In the genomic region with DNA sequence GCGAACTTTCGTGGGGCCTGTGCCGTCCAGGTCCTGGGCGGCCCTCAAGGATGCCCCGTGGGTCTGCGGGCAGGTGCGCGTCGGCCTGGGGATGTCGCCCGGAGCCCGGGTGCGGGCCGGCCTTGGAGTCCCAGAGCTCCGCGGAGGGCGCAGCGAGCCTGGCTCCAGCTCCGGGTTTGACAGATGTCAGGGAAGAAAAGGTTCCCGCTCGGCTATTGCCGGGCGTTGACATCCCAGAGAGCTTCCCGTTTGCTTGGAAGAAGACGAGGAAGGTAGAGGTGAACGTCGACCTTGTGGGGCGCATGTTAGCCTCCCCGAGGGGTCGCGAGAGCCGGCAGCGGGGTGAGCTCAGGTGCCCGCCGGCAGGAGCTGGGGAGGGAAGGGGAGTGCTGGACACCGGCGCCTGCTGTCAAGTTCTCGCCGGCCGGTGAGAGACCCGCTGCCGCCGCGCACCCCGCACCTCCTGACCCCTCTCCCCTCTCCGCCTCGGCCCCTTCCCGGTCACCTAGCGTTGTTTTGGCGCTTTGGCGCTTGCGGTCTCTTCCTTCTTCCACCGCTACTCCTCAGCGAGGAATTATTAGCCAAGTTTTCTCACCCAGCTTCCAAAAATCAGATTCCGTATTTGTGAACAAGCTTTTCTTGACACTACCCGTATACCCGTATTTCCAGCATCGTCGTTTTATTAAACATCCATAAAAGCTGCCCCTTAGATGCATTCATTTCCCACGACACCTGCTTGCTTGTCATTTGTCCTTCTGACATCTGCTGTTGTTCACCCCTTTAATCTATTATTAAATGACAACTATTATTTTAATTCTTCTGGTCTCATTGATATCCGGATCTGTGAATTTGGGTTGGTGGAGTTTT, we compare ENCODE assay signal across 8 cellular contexts. TPM values are rescaled to one million over a fixed set of nuclear protein-coding genes. Genes with fewer than 3 reads are reported as not detected.
DNase-seq lines count a peak whose midpoint lies in the region; ATAC-seq, FAIRE-seq and TF ChIP-seq lines count a peak whose summit lies in the region.

No MANE protein-coding gene starts in this region.

- peaks cover 59% of the 10 kb centered on the region for H3K4me1 Mint-ChIP-seq in activated CD4-positive, alpha-beta T cell treated with anti-CD3 and anti-CD28 coated beads for 36 hours
- H3K4me1 Mint-ChIP-seq in neural crest cell, result peaks cover 15% of the 10 kb centered on the region

- H4K20me1 ChIP-seq in OCI-LY7 (ENCODE audit: insufficient read depth, low read length) (no peaks in the 10 kb centered on the region), endothelial cell of umbilical vein (replicated peaks; ENCODE audit: control insufficient read depth, extremely low read depth, insufficient read depth, low read length) (peaks cover 3% of the 10 kb centered on the region)

- H3K9me3 ChIP-seq in OCI-LY7 (ENCODE audit: low read length) (no peaks in the 10 kb centered on the region), endothelial cell of umbilical vein (replicated peaks; ENCODE audit: control insufficient read depth, insufficient read depth, low read length) (no peaks in the 10 kb centered on the region)

- no TSS peak for BruUV-seq in OCI-LY7 (replicated peaks; lab: Mats Ljungman, UMichigan)
- BruUV-seq in endothelial cell of umbilical vein (replicated peaks; lab: Mats Ljungman, UMichigan), result no TSS peak

- H3K27ac ChIP-seq in OCI-LY7 (ENCODE audit: low read depth, low read length, poor library complexity, severe bottlenecking) (no peak overlapping the region), endothelial cell of umbilical vein (ENCODE audit: insufficient read depth, low read depth, low read length) (no peak overlapping the region)

- TF ChIP-seq POLR2A in endothelial cell of umbilical vein (IDR thresholded peaks at IDR 0.05; ENCODE audit: low read depth, low read length), result no peak

- H3K4me1 ChIP-seq in OCI-LY7 (ENCODE audit: insufficient read depth, low read length, poor library complexity, severe bottlenecking) (no peaks in the 10 kb centered on the region), endothelial cell of umbilical vein (ENCODE audit: control insufficient read depth, extremely low read depth, insufficient read depth, low read length) (peaks cover 13% of the 10 kb centered on the region)

- peaks cover 6% of the 10 kb centered on the region for H3K27me3 Mint-ChIP-seq in activated CD4-positive, alpha-beta T cell treated with anti-CD3 and anti-CD28 coated beads for 36 hours
- H3K27me3 Mint-ChIP-seq in neural crest cell (ENCODE audit: low read depth), result peaks cover 86% of the 10 kb centered on the region

- H3K9me1 ChIP-seq in endothelial cell of umbilical vein (replicated peaks; ENCODE audit: control insufficient read depth, extremely low read depth, insufficient read depth, low read length), result no peaks in the 10 kb centered on the region

- no peaks in the 10 kb centered on the region for H3K36me3 ChIP-seq in OCI-LY7 (ENCODE audit: insufficient read depth, low read length)
- no peaks in the 10 kb centered on the region for H3K36me3 ChIP-seq in endothelial cell of umbilical vein (ENCODE audit: control insufficient read depth in 2 of 2, extremely low read depth in 1 of 2, insufficient read depth in 2 of 2, low read length in 2 of 2)

- POLR2A ChIA-PET in activated CD4-positive, alpha-beta T cell treated with anti-CD3 and anti-CD28 coated beads for 36 hours (lab: Charles Lee), result interaction anchor here (1.1 to 2.0 kb wide), 2 partner anchors 8 to 57 kb away, joined by 4 to 9 read pairs; no protein-coding TSS in a partner anchor
- POLR2A ChIA-PET in OCI-LY7 (lab: Charles Lee), result interaction anchor here (1.0 kb wide), 1 partner anchor 62 kb away, joined by 4 read pairs; no protein-coding TSS in a partner anchor
- POLR2A ChIA-PET in endothelial cell of umbilical vein (lab: Charles Lee), result no interaction called here

- peaks cover 3% of the 10 kb centered on the region for H3K36me3 Mint-ChIP-seq in activated CD4-positive, alpha-beta T cell treated with anti-CD3 and anti-CD28 coated beads for 36 hours (ENCODE audit: low read depth)
- peaks cover 2% of the 10 kb centered on the region for H3K36me3 Mint-ChIP-seq in neural crest cell (ENCODE audit: low read depth)

- in situ Hi-C loops in KBM-7 (cut with MboI; ENCODE audit: low pct_unique_long_range_greater_than_20kb, low sequenced_read_pairs), result no loop called here

- peak overlapping the region; percentile 76 for H3K27ac Mint-ChIP-seq in activated CD4-positive, alpha-beta T cell treated with anti-CD3 and anti-CD28 coated beads for 36 hours
- H3K27ac Mint-ChIP-seq in neural crest cell (ENCODE audit: unreplicated experiment), result no peak overlapping the region

- H3K9me2 ChIP-seq in OCI-LY7 (ENCODE audit: insufficient read depth, low read length), result no peaks in the 10 kb centered on the region

- H3K4me3 ChIP-seq in OCI-LY7 (ENCODE audit: low read depth, low read length, poor library complexity, severe bottlenecking) (no peak overlapping the region), endothelial cell of umbilical vein (replicated peaks in 1 of 3; ENCODE audit: insufficient read depth in 1 of 3, low read depth in 1 of 3, low read length in 3 of 3) (peak overlapping the region; percentile 21 to 68 (median 57))

- no peak for ATAC-seq in activated CD4-positive, alpha-beta T cell treated with anti-CD3 and anti-CD28 coated beads for 36 hours

- H3K9me3 Mint-ChIP-seq in activated CD4-positive, alpha-beta T cell treated with anti-CD3 and anti-CD28 coated beads for 36 hours (ENCODE audit: low read depth), result no peaks in the 10 kb centered on the region
- no peaks in the 10 kb centered on the region for H3K9me3 Mint-ChIP-seq in neural crest cell

- H2AFZ ChIP-seq in OCI-LY7 (ENCODE audit: low read length), result no peak overlapping the region
- H2AFZ ChIP-seq in endothelial cell of umbilical vein (ENCODE audit: low read depth, low read length), result peak overlapping the region; percentile 84

- intact Hi-C loops in activated CD4-positive, alpha-beta T cell treated with anti-CD3 and anti-CD28 coated beads for 36 hours (cut with DNase I, micrococcal nuclease), result loop anchor here (1.0 to 10.0 kb wide), 4 partner anchors 8 to 1437 kb away; a partner anchor contains a TSS
- intact Hi-C loops in OCI-LY7 (cut with micrococcal nuclease; ENCODE audit: unreplicated experiment), result no loop called here
- intact Hi-C loops in endothelial cell of umbilical vein (cut with micrococcal nuclease), result loop anchor here (5.0 kb wide), 1 partner anchor 183 kb away; a partner anchor contains a TSS

- TF ChIP-seq CTCF in OCI-LY7 (conservative IDR thresholded peaks at IDR 0.05; ENCODE audit: low read length) (no peak), endothelial cell of umbilical vein (IDR thresholded peaks at IDR 0.05; ENCODE audit: extremely low read depth in 1 of 2, insufficient read depth in 1 of 2, low read depth in 1 of 2, low read length in 2 of 2) (no peak), neural crest cell (conservative IDR thresholded peaks at IDR 0.05) (no peak)

- H3K27me3 ChIP-seq in endothelial cell of umbilical vein (ENCODE audit: control insufficient read depth in 2 of 2, insufficient read depth in 2 of 2, low read length in 2 of 2), result peaks cover 42 to 47% of the 10 kb centered on the region in 2 experiments

- no peak for FAIRE-seq in endothelial cell of umbilical vein (lab: Jason Lieb, UNC)

- H3K79me2 ChIP-seq in OCI-LY7 (ENCODE audit: insufficient read depth, low read depth, low read length) (no peaks in the 10 kb centered on the region), endothelial cell of umbilical vein (ENCODE audit: control insufficient read depth, insufficient read depth, low read length) (no peaks in the 10 kb centered on the region)

- peak; percentile 30 for DNase-seq in activated CD4-positive, alpha-beta T cell treated with anti-CD3 and anti-CD28 coated beads for 36 hours
- no peak for DNase-seq in activated CD4-positive, alpha-beta T cell treated with anti-CD3 and anti-CD28 coated beads for 4 hours
- DNase-seq in OCI-LY7 (ENCODE audit: low spot score), result no peak
- DNase-seq in endothelial cell of umbilical vein (ENCODE audit: low read depth, low spot score), result peak; percentile 11
- DNase-seq in neural crest cell (ENCODE audit: low read depth, low spot score), result no peak
- no peak for DNase-seq in HT-29 (ENCODE audit: low spot score)
- DNase-seq in NCI-H510A treated with DMSO at 0.1 percent for 48 hours (lab: John Stamatoyannopoulos, UW), result no peak
- no peak for DNase-seq in KBM-7

- peak overlapping the region; percentile 78 for H3K4me3 Mint-ChIP-seq in activated CD4-positive, alpha-beta T cell treated with anti-CD3 and anti-CD28 coated beads for 36 hours
- peak overlapping the region; percentile 79 for H3K4me3 Mint-ChIP-seq in neural crest cell

- CTCF ChIA-PET in activated CD4-positive, alpha-beta T cell treated with anti-CD3 and anti-CD28 coated beads for 36 hours (lab: Charles Lee), result interaction anchor here (1.2 to 3.4 kb wide), 7 partner anchors 8 to 87 kb away, joined by 3 to 28 read pairs (median 5); no protein-coding TSS in a partner anchor
- CTCF ChIA-PET in OCI-LY7 (lab: Charles Lee; ENCODE audit: unreplicated experiment), result no interaction called here
- CTCF ChIA-PET in endothelial cell of umbilical vein (lab: Charles Lee), result interaction anchor here (1.1 to 2.3 kb wide), 7 partner anchors 17 to 75 kb away, joined by 3 to 9 read pairs (median 5); no protein-coding TSS in a partner anchor

- H3K9ac ChIP-seq in endothelial cell of umbilical vein (replicated peaks; ENCODE audit: extremely low read depth, insufficient read depth, low read length), result no peak overlapping the region

- dilution Hi-C loops in endothelial cell of umbilical vein (cut with MboI; ENCODE audit: extremely low pct_ligation_motif_present, low sequenced_read_pairs), result no loop called here

- H3K4me2 ChIP-seq in OCI-LY7 (ENCODE audit: low read length) (peak overlapping the region; percentile 22; the same call in 1 of the 2 replicates), endothelial cell of umbilical vein (ENCODE audit: insufficient read depth, low read length) (peak overlapping the region; percentile 68)

TF ChIP-seq in endothelial cell of umbilical vein, 7 proteins besides CTCF, POLR2A, EP300 and RAD21 (continues in another document):
- peak; percentile 95 for TF ChIP-seq EZH2 (IDR thresholded peaks at IDR 0.05; ENCODE audit: borderline replicate concordance, low read depth, low read length, severe bottlenecking)

RNA-seq across cellular contexts. Expression of a gene that starts 1.3 kb away (rescaled TPM):
- total RNA-seq in activated CD4-positive, alpha-beta T cell treated with anti-CD3 and anti-CD28 coated beads for 36 hours, result 10 to 100 TPM; 18.6 to 20.2 TPM
- not detected in 2 replicates for total RNA-seq in OCI-LY7 (2014; rRNA removed; shearing (Covaris generic))
- total RNA-seq in OCI-LY7 (2022), result not detected in 2 replicates
- total RNA-seq in endothelial cell of umbilical vein, result 10.1 and 11.2 TPM in 2 replicates
- 4.6 and 5.8 TPM in 2 replicates for polyA plus RNA-seq in endothelial cell of umbilical vein
- 5.2 and 5.3 TPM in 2 replicates for polyA plus RNA-seq in endothelial cell of umbilical vein (2011; cell fraction: cytosol; rRNA removed)
- 17.7 and 19.8 TPM in 2 replicates for polyA plus RNA-seq in endothelial cell of umbilical vein (2011; cell fraction: nucleus; rRNA removed)
- polyA plus RNA-seq in endothelial cell of umbilical vein (2012), result 5.4 and 7.0 TPM in 2 replicates
- 12.2 and 17.0 TPM in 2 replicates for polyA minus RNA-seq in endothelial cell of umbilical vein
- 10.5 TPM for polyA minus RNA-seq in endothelial cell of umbilical vein (2011; cell fraction: cytosol; rRNA and poly(A)+ RNA removed)
- 21.0 and 24.2 TPM in 2 replicates for polyA minus RNA-seq in endothelial cell of umbilical vein (2011; cell fraction: nucleus; rRNA and poly(A)+ RNA removed)
- total RNA-seq in neural crest cell, result 5.1 and 6.8 TPM in 2 replicates
- 8.3 and 11.8 TPM in 2 replicates for total RNA-seq in HT-29 (2014; rRNA removed; shearing (Covaris generic))

Comparison
In these comparisons a context has a peak if more than half of its experiments do, and no peak if none do; other contexts are left out.
1. DNase-seq: peak in activated CD4-positive, alpha-beta T cell treated with anti-CD3 and anti-CD28 coated beads for 36 hours (single experiment) and endothelial cell of umbilical vein (single experiment); none in activated CD4-positive, alpha-beta T cell treated with anti-CD3 and anti-CD28 coated beads for 4 hours (0 of 2), OCI-LY7 (single experiment), neural crest cell (single experiment), HT-29 (single experiment), NCI-H510A treated with DMSO at 0.1 percent for 48 hours (single experiment) and KBM-7 (single experiment).